In the genomic region with DNA sequence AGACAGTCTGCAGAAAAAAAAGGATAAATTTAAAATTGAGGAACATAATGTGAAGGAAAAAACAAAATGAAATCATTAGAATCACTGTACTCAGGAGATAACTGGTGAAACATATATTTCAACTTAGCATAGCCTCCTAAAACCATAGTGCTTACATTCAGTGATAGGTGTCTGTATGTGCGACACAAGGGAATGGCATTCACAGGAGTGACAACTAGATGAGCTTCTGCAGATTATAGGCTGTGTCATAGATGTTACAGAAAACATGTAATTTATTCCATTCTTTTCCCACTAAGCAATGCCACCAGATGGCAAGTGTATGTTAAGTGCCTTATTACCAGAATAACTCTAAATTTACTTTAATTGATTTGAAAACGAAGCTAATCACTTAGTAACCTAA, we compare ENCODE assay signal across 18 cellular contexts.
"Had no signal": no experiment of that assay in that cellular context is flagged by ENCODE, and none has a peak within 500 bp of the region (broad histone marks: within the 10 kb centered on the region; RNA-seq: fewer than 3 reads in every experiment).

No MANE protein-coding gene starts in this region.

- H3K4me3 ChIP-seq: thyroid gland had no signal

- H3K36me3 ChIP-seq: thyroid gland, WERI-Rb-1 had no signal

- DNase-seq: activated CD4-positive, alpha-beta memory T cell treated with anti-CD3 and anti-CD28 coated beads for 36 hours; activated CD4-positive, alpha-beta T cell treated with anti-CD3 and anti-CD28 coated beads for 36 hours; activated CD8-positive, alpha-beta memory T cell treated with anti-CD3 and anti-CD28 coated beads, Interleukin-2, amount 10 ng/mL, durations not matched to agents 7 days and 5 days; activated naive CD4-positive, alpha-beta T cell treated with anti-CD3 and anti-CD28 coated beads for 36 hours; activated T-cell treated with anti-CD3 and anti-CD28 coated beads, Interleukin-2, amount 50 U/mL, for 1 hour; dermis blood vessel endothelial cell; effector memory CD8-positive, alpha-beta T cell; foreskin melanocyte; head of caudate nucleus; kidney glomerular epithelial cell; mesendoderm; nucleus accumbens; stimulated activated CD4-positive, alpha-beta T cell treated with anti-CD3 and anti-CD28 coated beads, Interleukin-2, amount 100 ng/mL, for 48 hours; stimulated activated naive B cell treated with anti-CD40 and anti-IgM and Interleukin-4, amounts not matched to agents 10 μg/mL and 1 μg/mL and 100 μg/mL, for 72 hours; thyroid gland; WERI-Rb-1 had no signal

- H3K4me1 ChIP-seq: thyroid gland had no signal

- H3K9me3 ChIP-seq: thyroid gland had no signal

- H3K27ac ChIP-seq: epithelial cell of prostate, thyroid gland, WERI-Rb-1 had no signal

- H3K27me3 ChIP-seq: thyroid gland had no signal

- ATAC-seq: activated CD4-positive, alpha-beta T cell treated with anti-CD3 and anti-CD28 coated beads for 36 hours; activated CD8-positive, alpha-beta memory T cell treated with anti-CD3 and anti-CD28 coated beads, Interleukin-2, amount 10 ng/mL, durations not matched to agents 7 days and 5 days; effector memory CD8-positive, alpha-beta T cell; natural killer cell treated with Interleukin-12 subunit alpha and Interleukin-12 subunit beta and Interleukin-15 and Interleukin-18, amount 100 ng/mL, for 72 hours; stimulated activated naive B cell treated with anti-CD40 and anti-IgM and Interleukin-4, amounts not matched to agents 10 μg/mL and 1 μg/mL and 100 μg/mL, for 72 hours had no signal
